13 cellular contexts compared by ENCODE assay signal in the genomic region with DNA sequence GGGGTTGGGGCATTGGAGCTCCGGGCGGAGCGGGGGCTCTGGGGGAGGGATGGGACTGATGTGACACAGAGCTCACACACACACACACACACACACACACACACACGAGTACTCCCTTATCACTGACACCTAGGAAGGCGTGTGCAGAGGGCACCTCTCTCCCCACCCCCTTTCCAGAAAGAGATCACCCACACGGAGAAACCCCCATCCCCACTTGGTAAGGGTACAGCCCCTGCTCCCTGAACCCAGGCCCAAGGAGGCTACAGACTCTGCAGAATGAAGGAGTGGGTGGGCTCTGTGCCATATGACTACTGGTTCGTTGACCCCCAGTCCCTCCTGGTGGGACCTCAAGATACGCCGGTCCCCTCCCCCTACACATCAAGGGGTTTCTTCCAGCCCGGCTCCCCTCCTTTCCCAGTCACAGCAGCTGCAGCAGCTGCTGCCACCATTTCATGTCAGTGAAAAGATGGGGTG. TPM values are rescaled to one million over a fixed set of nuclear protein-coding genes. Genes with fewer than 3 reads are reported as not detected.
DNase-seq lines count a peak whose midpoint lies in the region; ATAC-seq and TF ChIP-seq lines count a peak whose summit lies in the region.
"Had no signal": no experiment of that assay in that cellular context is flagged by ENCODE, and none has a peak within 500 bp of the region (broad histone marks: within the 10 kb centered on the region; RNA-seq: fewer than 3 reads in every experiment).

No MANE protein-coding gene starts in this region.

- DNase-seq in cardiac muscle cell (ENCODE audit: low read depth in 1 of 2, low spot score in 1 of 2) (no peak), left cardiac atrium (no peak), breast epithelium (ENCODE audit: low spot score in 2 of 2) (no peak), upper lobe of left lung (no peak), NOMO-1 treated with DMSO at 0.1 percent for 48 hours (lab: John Stamatoyannopoulos, UW; ENCODE audit: unreplicated experiment) (no peak), globus pallidus (ENCODE audit: low spot score) (no peak), caudate nucleus (lab: John Stamatoyannopoulos, UW) (no peak)
- DNase-seq in naive thymus-derived CD8-positive, alpha-beta T cell = no peak
- DNase-seq: activated CD4-positive, CD25-positive, alpha-beta regulatory T cell; activated effector memory CD4-positive, alpha-beta T cell treated with anti-CD3 and anti-CD28 coated beads, Interleukin-2, amount 50 U/mL, for 16 hours; effector memory CD8-positive, alpha-beta T cell; NCI-H1105; Peyer's patch had no signal

- 19 to 21% methylated on average over 8 to 9 of the region's 10 CpGs for WGBS in upper lobe of left lung, 2 donors

- POLR2A ChIA-PET in naive thymus-derived CD8-positive, alpha-beta T cell (lab: Charles Lee) = no interaction called here

- no peak for ATAC-seq in left cardiac atrium
- peak in 1 of 2 donors; percentile 9 for ATAC-seq in naive thymus-derived CD8-positive, alpha-beta T cell
- no peak for ATAC-seq in upper lobe of left lung (ENCODE audit: low FRiP score in 2 of 2)
- ATAC-seq: effector memory CD8-positive, alpha-beta T cell had no signal

- H3K36me3 Mint-ChIP-seq in naive thymus-derived CD8-positive, alpha-beta T cell = peaks cover 0 to 2% (median 0%) of the 10 kb centered on the region in 3 donors

- H3K27me3 Mint-ChIP-seq in naive thymus-derived CD8-positive, alpha-beta T cell = peaks cover 19 to 91% (median 37%) of the 10 kb centered on the region in 5 donors

- intact Hi-C loops in left cardiac atrium (cut with DNase I) = loop anchor here (2.0 to 5.0 kb wide), 2 partner anchors 69 to 72 kb away; a partner anchor contains a TSS
- intact Hi-C loops in breast epithelium (cut with DNase I; ENCODE audit: low total_unique reads) = loop anchor here (10.0 kb wide), 1 partner anchor 75 kb away; a partner anchor contains a TSS

- H3K4me1 ChIP-seq in cardiac muscle cell (ENCODE audit: low read depth) (peaks cover 24% of the 10 kb centered on the region), breast epithelium (no peaks in the 10 kb centered on the region), upper lobe of left lung (peaks cover 16 to 44% (median 26%) of the 10 kb centered on the region in 4 donors)

- peaks cover 2 to 9% (median 7%) of the 10 kb centered on the region in 4 donors for H3K4me1 Mint-ChIP-seq in naive thymus-derived CD8-positive, alpha-beta T cell

- TF ChIP-seq POLR2A in breast epithelium (IDR thresholded peaks at IDR 0.05) (no peak), upper lobe of left lung (IDR thresholded peaks at IDR 0.05) (no peak)

- TF ChIP-seq CTCF in cardiac muscle cell (IDR thresholded peaks at IDR 0.05; ENCODE audit: low read depth, low read length) = no peak
- TF ChIP-seq CTCF in breast epithelium (IDR thresholded peaks at IDR 0.05) = no peak
- TF ChIP-seq CTCF in upper lobe of left lung (IDR thresholded peaks at IDR 0.05) = no peak

- H3K27ac ChIP-seq in cardiac muscle cell (no peak overlapping the region), breast epithelium (no peak overlapping the region), upper lobe of left lung (no peak overlapping the region), caudate nucleus (ENCODE audit: low read depth, low read length) (no peak overlapping the region)
- H3K27ac ChIP-seq: Peyer's patch had no signal

- H3K27ac Mint-ChIP-seq in naive thymus-derived CD8-positive, alpha-beta T cell = no peak overlapping the region
- H3K27ac Mint-ChIP-seq: effector memory CD8-positive, alpha-beta T cell had no signal

- peak overlapping the region in 6 of 10 donors; percentile 22 to 76 (median 44) for H3K4me3 Mint-ChIP-seq in naive thymus-derived CD8-positive, alpha-beta T cell

- no peak for TF ChIP-seq EP300 in upper lobe of left lung (IDR thresholded peaks at IDR 0.05)

- H3K4me3 ChIP-seq in cardiac muscle cell (peak overlapping the region; percentile 42), breast epithelium (peak overlapping the region; percentile 3 to 69 (median 46)), upper lobe of left lung (peak overlapping the region in 3 of 4 donors; percentile 30 to 36 (median 36))

- H3K36me3 ChIP-seq in cardiac muscle cell (no peaks in the 10 kb centered on the region), breast epithelium (no peaks in the 10 kb centered on the region), upper lobe of left lung (no peaks in the 10 kb centered on the region)
- H3K36me3 ChIP-seq: Peyer's patch had no signal

- H3K9me3 ChIP-seq in cardiac muscle cell (ENCODE audit: low read depth) = no peaks in the 10 kb centered on the region
- no peaks in the 10 kb centered on the region for H3K9me3 ChIP-seq in breast epithelium
- no peaks in the 10 kb centered on the region for H3K9me3 ChIP-seq in upper lobe of left lung
- H3K9me3 ChIP-seq: Peyer's patch had no signal

- H3K27me3 ChIP-seq in cardiac muscle cell = peaks cover 28% of the 10 kb centered on the region
- peaks cover 5 to 26% of the 10 kb centered on the region in 2 donors for H3K27me3 ChIP-seq in breast epithelium
- peaks cover 0 to 20% (median 7%) of the 10 kb centered on the region in 4 donors for H3K27me3 ChIP-seq in upper lobe of left lung

- no peaks in the 10 kb centered on the region for H3K9me3 Mint-ChIP-seq in naive thymus-derived CD8-positive, alpha-beta T cell
- H3K9me3 Mint-ChIP-seq: effector memory CD8-positive, alpha-beta T cell had no signal

RNA-seq across cellular contexts. Expression of a gene that starts 8.7 kb away (rescaled TPM):
- total RNA-seq in cardiac muscle cell (9.0 and 13.2 TPM in 2 replicates), left cardiac atrium (10 to 100 TPM; 54.1 to 91.9 TPM), breast epithelium (10 to 100 TPM; 13.8 to 25.2 (median 21.1) TPM), upper lobe of left lung (100 to 1,000 TPM in 1 of 6 donors, 10 to 100 TPM in 5; 30.4 to 104 (median 70.1) TPM)
- polyA plus RNA-seq in cardiac muscle cell = 6.8 and 7.6 TPM in 2 replicates
- total RNA-seq in naive thymus-derived CD8-positive, alpha-beta T cell = not detected
- polyA plus RNA-seq in naive thymus-derived CD8-positive, alpha-beta T cell = under 1 TPM in 1 of 3 donors, not detected in 2; 0.18 TPM
